27 cellular contexts compared by ENCODE assay signal in genomic region chr2:279956-280654, GRCh38. TPM values are rescaled to one million over a fixed set of nuclear protein-coding genes. Genes with fewer than 3 reads are reported as not detected.
"Had no signal": no experiment of that assay in that cellular context is flagged by ENCODE, and none has a peak within 500 bp of the region (broad histone marks: within the 10 kb centered on the region; RNA-seq: fewer than 3 reads in every experiment).

No MANE protein-coding gene starts in this region.

- H3K27me3 ChIP-seq: esophagus squamous epithelium, ovary, sigmoid colon, testis, tibial artery, upper lobe of left lung had no signal

- H3K36me3 ChIP-seq: ovary had no signal

- H3K27ac ChIP-seq: coronary artery, esophagus squamous epithelium, hepatocyte, ovary, sigmoid colon, tibial artery, upper lobe of left lung had no signal

- H3K4me1 ChIP-seq: esophagus squamous epithelium, sigmoid colon had no signal

- H3K9me3 ChIP-seq: esophagus squamous epithelium, ovary, sigmoid colon, testis, tibial artery, upper lobe of left lung had no signal

- ATAC-seq: natural killer cell; stimulated activated effector memory CD8-positive, alpha-beta T cell treated with anti-CD3 and anti-CD28 coated beads, Interleukin-12 subunit alpha, Interleukin-12 subunit beta, amount 100 ng/mL, for 72 hours had no signal

- H3K4me3 ChIP-seq: coronary artery, esophagus squamous epithelium, hepatocyte, lung, ovary, sigmoid colon, testis, tibial artery, upper lobe of left lung had no signal

- DNase-seq: dermis blood vessel endothelial cell; effector memory CD4-positive, alpha-beta T cell; esophagus squamous epithelium; foreskin melanocyte; head of caudate nucleus; kidney; natural killer cell; occipital lobe; retina; sigmoid colon; stimulated activated CD4-positive, alpha-beta T cell treated with anti-CD3 and anti-CD28 coated beads, Interleukin-2, amount 100 ng/mL, for 24 hours; stimulated activated CD4-positive, alpha-beta T cell treated with anti-CD3 and anti-CD28 coated beads, Interleukin-4, amount 100 ng/mL, for 24 hours; stimulated activated naive CD4-positive, alpha-beta T cell treated with Interleukin-2 at 50 U/mL for 16 hours; substantia nigra; testis; tibial artery; upper lobe of left lung had no signal

RNA-seq across cellular contexts. Expression of gene ALKAL2, which starts 7.8 kb away (rescaled TPM):
- total RNA-seq: dermis blood vessel endothelial cell, endothelial cell of umbilical vein, mononuclear cell, pulmonary artery endothelial cell, skeletal muscle tissue had no signal
- polyA plus RNA-seq: endothelial cell of umbilical vein, neural cell had no signal
